3 cellular contexts compared by ENCODE assay signal in genomic region chr12:117120787-117121186, GRCh38.
TF ChIP-seq lines count a peak whose summit lies in the region.

No MANE protein-coding gene starts in this region.

TF ChIP-seq in GM23338, 12 proteins besides CTCF, POLR2A, EP300 and RAD21 (continues in another document):
- TF ChIP-seq EZH2phosphoT487 (IDR thresholded peaks at IDR 0.05; ENCODE audit: unreplicated experiment) = no peak
- no peak for TF ChIP-seq ZNF114 (CRISPR knock-in tag; IDR thresholded peaks at IDR 0.05)
- TF ChIP-seq POLR2AphosphoS5 (IDR thresholded peaks at IDR 0.05; ENCODE audit: low read depth) = no peak
- TF ChIP-seq, protein P1, sequence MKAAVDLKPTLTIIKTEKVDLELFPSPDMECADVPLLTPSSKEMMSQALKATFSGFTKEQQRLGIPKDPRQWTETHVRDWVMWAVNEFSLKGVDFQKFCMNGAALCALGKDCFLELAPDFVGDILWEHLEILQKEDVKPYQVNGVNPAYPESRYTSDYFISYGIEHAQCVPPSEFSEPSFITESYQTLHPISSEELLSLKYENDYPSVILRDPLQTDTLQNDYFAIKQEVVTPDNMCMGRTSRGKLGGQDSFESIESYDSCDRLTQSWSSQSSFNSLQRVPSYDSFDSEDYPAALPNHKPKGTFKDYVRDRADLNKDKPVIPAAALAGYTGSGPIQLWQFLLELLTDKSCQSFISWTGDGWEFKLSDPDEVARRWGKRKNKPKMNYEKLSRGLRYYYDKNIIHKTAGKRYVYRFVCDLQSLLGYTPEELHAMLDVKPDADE (IDR thresholded peaks at IDR 0.05) = no peak
- TF ChIP-seq NANOG (IDR thresholded peaks at IDR 0.05; ENCODE audit: borderline replicate concordance) = no peak
- TF ChIP-seq STAT1 (IDR thresholded peaks at IDR 0.05; ENCODE audit: unreplicated experiment) = no peak
- TF ChIP-seq ZNF331 (CRISPR knock-in tag; IDR thresholded peaks at IDR 0.05; ENCODE audit: low read depth) = no peak

TF ChIP-seq in HepG2, 621 proteins besides CTCF, POLR2A, EP300 and RAD21:
- TF ChIP-seq ZNF207 (IDR thresholded peaks at IDR 0.05; ENCODE audit: borderline replicate concordance) (no peak), AGO1 (IDR thresholded peaks at IDR 0.05; ENCODE audit: low read depth, low read length, poor library complexity, severe bottlenecking) (no peak), ATF4 (CRISPR knock-in tag; IDR thresholded peaks at IDR 0.05) (no peak), IKZF1 (IDR thresholded peaks at IDR 0.05) (no peak), NCOA1 (CRISPR knock-in tag; IDR thresholded peaks at IDR 0.05) (no peak), KAT8 (CRISPR knock-in tag; IDR thresholded peaks at IDR 0.05) (no peak), CEBPB (IDR thresholded peaks at IDR 0.05; ENCODE audit: borderline replicate concordance, low read depth, low read length) (peak; percentile 68), FOXA1 (IDR thresholded peaks at IDR 0.05) (no peak), FOXA1 (CRISPR knock-in tag; IDR thresholded peaks at IDR 0.05) (no peak), BHLHE40 (IDR thresholded peaks at IDR 0.05; ENCODE audit: low read length) (no peak), ZSCAN12 (CRISPR knock-in tag; IDR thresholded peaks at IDR 0.05) (no peak), SAP130 (CRISPR knock-in tag; IDR thresholded peaks at IDR 0.05; ENCODE audit: low read depth) (no peak), KDM3A (CRISPR knock-in tag; IDR thresholded peaks at IDR 0.05; ENCODE audit: low read depth) (no peak), CEBPG (CRISPR knock-in tag; IDR thresholded peaks at IDR 0.05) (peak; percentile 63; the same call in 1 of the 2 replicates), ZNF556 (CRISPR knock-in tag; IDR thresholded peaks at IDR 0.05; ENCODE audit: borderline replicate concordance) (no peak), ZNF839 (CRISPR knock-in tag; IDR thresholded peaks at IDR 0.05; ENCODE audit: borderline replicate concordance) (no peak), RBM39 (IDR thresholded peaks at IDR 0.05; ENCODE audit: low read depth, low read length, poor library complexity, severe bottlenecking) (no peak)
- TF ChIP-seq, protein P2, sequence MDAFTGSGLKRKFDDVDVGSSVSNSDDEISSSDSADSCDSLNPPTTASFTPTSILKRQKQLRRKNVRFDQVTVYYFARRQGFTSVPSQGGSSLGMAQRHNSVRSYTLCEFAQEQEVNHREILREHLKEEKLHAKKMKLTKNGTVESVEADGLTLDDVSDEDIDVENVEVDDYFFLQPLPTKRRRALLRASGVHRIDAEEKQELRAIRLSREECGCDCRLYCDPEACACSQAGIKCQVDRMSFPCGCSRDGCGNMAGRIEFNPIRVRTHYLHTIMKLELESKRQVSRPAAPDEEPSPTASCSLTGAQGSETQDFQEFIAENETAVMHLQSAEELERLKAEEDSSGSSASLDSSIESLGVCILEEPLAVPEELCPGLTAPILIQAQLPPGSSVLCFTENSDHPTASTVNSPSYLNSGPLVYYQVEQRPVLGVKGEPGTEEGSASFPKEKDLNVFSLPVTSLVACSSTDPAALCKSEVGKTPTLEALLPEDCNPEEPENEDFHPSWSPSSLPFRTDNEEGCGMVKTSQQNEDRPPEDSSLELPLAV (CRISPR knock-in tag; conservative IDR thresholded peaks at IDR 0.05; ENCODE audit: low read depth) = no peak

TF ChIP-seq in GM12891, 5 proteins besides CTCF, POLR2A, EP300 and RAD21:
- TF ChIP-seq POLR2AphosphoS5 (IDR thresholded peaks at IDR 0.05; ENCODE audit: low read depth, low read length) = no peak
- TF ChIP-seq TAF1 (IDR thresholded peaks at IDR 0.05; ENCODE audit: low read depth, low read length) = no peak
- no peak for TF ChIP-seq PAX5 (IDR thresholded peaks at IDR 0.05; ENCODE audit: insufficient read depth, low read length, severe bottlenecking)
- no peak for TF ChIP-seq SPI1 (IDR thresholded peaks at IDR 0.05; ENCODE audit: low read depth, low read length)
- TF ChIP-seq POU2F2 (IDR thresholded peaks at IDR 0.05; ENCODE audit: low read depth, low read length) = no peak
